Comparison of ENCODE assay signal across 9 cellular contexts in the genomic region with DNA sequence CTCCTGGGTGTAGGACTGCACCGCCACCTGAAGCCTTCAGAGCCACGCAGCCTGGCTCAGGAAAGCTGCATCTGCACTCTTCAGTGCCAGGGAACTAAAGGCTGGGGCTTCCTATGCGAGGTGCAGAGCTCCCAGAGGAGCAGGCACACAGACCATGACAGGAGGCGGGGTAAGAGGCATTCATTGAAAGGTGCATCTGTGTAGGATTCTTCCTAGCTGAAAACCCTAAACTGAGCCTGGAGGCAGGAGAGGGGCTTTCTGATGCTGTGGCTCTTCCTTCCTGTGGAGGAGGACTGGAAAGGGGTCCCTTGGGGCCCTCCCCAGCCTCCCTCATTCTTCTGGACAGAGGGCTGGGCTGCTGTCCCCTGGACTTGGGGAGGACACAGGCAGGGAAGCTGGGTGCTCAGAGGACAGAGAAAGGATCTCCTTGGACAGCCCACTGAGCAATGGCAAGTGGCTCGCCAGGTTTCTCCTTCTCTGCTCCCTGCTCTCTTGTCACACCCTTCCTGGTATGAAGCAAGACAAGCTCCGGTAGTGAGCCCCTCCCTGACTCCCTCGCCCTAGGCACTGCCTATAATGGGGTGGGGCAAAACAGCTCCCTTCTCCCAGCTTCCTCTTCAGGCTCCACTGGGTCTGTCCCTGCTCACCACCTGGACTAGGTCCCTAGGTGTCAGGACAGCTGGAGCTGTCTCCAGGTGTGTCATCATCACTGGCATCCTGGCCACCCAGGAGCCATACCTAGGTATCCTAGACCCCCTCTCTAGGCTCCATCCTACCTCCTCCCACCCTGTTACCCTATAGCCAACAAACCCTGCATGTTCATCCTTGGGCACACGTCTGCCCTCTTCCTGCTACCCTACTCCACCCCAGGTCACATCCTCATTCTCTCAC. TPM values are rescaled to one million over a fixed set of nuclear protein-coding genes. Genes with fewer than 3 reads are reported as not detected.
DNase-seq lines count a peak whose midpoint lies in the region; FAIRE-seq and TF ChIP-seq lines count a peak whose summit lies in the region.
"Had no signal": no experiment of that assay in that cellular context is flagged by ENCODE, and none has a peak within 500 bp of the region (broad histone marks: within the 10 kb centered on the region; RNA-seq: fewer than 3 reads in every experiment).

No MANE protein-coding gene starts in this region.

- TF ChIP-seq CTCF in GM13976 (IDR thresholded peaks at IDR 0.05; ENCODE audit: borderline replicate concordance, control extremely low read depth, extremely low read depth, insufficient read depth, missing control alignments) = no peak

- no peaks in the 10 kb centered on the region for H3K36me3 Mint-ChIP-seq in T-helper 1 cell treated with Interleukin-12 subunit alpha and Interleukin-12 subunit beta and Interleukin-4 antibody, amounts not matched to agents 30 μg/mL and 1 μg/mL, for 36 hours (ENCODE audit: low read depth)

- in situ Hi-C loops in GM13976 (cut with MboI; ENCODE audit: low sequenced_read_pairs, unreplicated experiment) = no loop called here

- no peak for DNase-seq in T-helper 1 cell
- DNase-seq in NCI-H526 (lab: John Stamatoyannopoulos, UW) = peak; percentile 46 to 85
- DNase-seq in epithelial cell of prostate (ENCODE audit: low read depth, low spot score) = no peak
- peak; percentile 97 for DNase-seq in small intestine
- no peak for DNase-seq in GM13976 (ENCODE audit: low spot score)
- no peak for DNase-seq in GF-D8 (lab: John Stamatoyannopoulos, UW)
- no peak for DNase-seq in NAMALWA (ENCODE audit: low spot score)

- H3K36me3 ChIP-seq in small intestine (ENCODE audit: control insufficient read depth in 2 of 2, insufficient read depth in 2 of 2, low read length in 2 of 2) = no peaks in the 10 kb centered on the region

- H3K4me3 Mint-ChIP-seq in T-helper 1 cell treated with Interleukin-12 subunit alpha and Interleukin-12 subunit beta and Interleukin-4 antibody, amounts not matched to agents 30 μg/mL and 1 μg/mL, for 36 hours = no peak overlapping the region
- H3K4me3 Mint-ChIP-seq: nephron had no signal

- H3K27me3 Mint-ChIP-seq in T-helper 1 cell treated with Interleukin-12 subunit alpha and Interleukin-12 subunit beta and Interleukin-4 antibody, amounts not matched to agents 30 μg/mL and 1 μg/mL, for 36 hours (ENCODE audit: low read depth) = no peaks in the 10 kb centered on the region

- H3K27ac ChIP-seq in epithelial cell of prostate (peak overlapping the region; percentile 84), small intestine (ENCODE audit: low read depth in 1 of 2, low read length in 1 of 2) (peak overlapping the region; percentile 86 to 98)

- 30 to 47% (median 42%) methylated on average over 7 to 8 of the region's 8 CpGs for WGBS in small intestine, 3 donors

- peak overlapping the region; percentile 38 for H3K27ac Mint-ChIP-seq in T-helper 1 cell treated with Interleukin-12 subunit alpha and Interleukin-12 subunit beta and Interleukin-4 antibody, amounts not matched to agents 30 μg/mL and 1 μg/mL, for 36 hours
- H3K27ac Mint-ChIP-seq: nephron had no signal

- no peak for FAIRE-seq in small intestine (lab: Jason Lieb, UNC)

- H3K9me3 Mint-ChIP-seq in T-helper 1 cell treated with Interleukin-12 subunit alpha and Interleukin-12 subunit beta and Interleukin-4 antibody, amounts not matched to agents 30 μg/mL and 1 μg/mL, for 36 hours = no peaks in the 10 kb centered on the region
- H3K9me3 Mint-ChIP-seq: nephron had no signal

- no peaks in the 10 kb centered on the region for H3K27me3 ChIP-seq in small intestine (ENCODE audit: control insufficient read depth in 2 of 2, insufficient read depth in 2 of 2, low read length in 2 of 2)

- no peaks in the 10 kb centered on the region for H3K9me3 ChIP-seq in small intestine (ENCODE audit: control insufficient read depth, low read depth)

- peaks cover 5 to 7% of the 10 kb centered on the region in 2 donors for H3K4me1 ChIP-seq in small intestine (ENCODE audit: control insufficient read depth in 2 of 2, insufficient read depth in 1 of 2, low read depth in 1 of 2, low read length in 1 of 2)

- peaks cover 20% of the 10 kb centered on the region for H3K4me1 Mint-ChIP-seq in T-helper 1 cell treated with Interleukin-12 subunit alpha and Interleukin-12 subunit beta and Interleukin-4 antibody, amounts not matched to agents 30 μg/mL and 1 μg/mL, for 36 hours (ENCODE audit: low read depth)

- H3K4me3 ChIP-seq in small intestine (ENCODE audit: low read depth in 1 of 2, low read length in 2 of 2) = no peak overlapping the region

RNA-seq across cellular contexts. Expression of gene S100A6, which starts 20.0 kb away (rescaled TPM):
- polyA plus RNA-seq in small intestine = 1,000 to 10,000 TPM; 1,645 to 4,929 (median 2,330) TPM

RNA-seq across cellular contexts. Expression of gene S100A5, which starts 25.0 kb away (rescaled TPM):
- under 1 TPM in 1 of 3 donors, not detected in 2; 0.18 TPM for polyA plus RNA-seq in small intestine

RNA-seq across cellular contexts. Expression of gene S100A4, which starts 29.9 kb away (rescaled TPM):
- polyA plus RNA-seq in small intestine = 100 to 1,000 TPM in 2 of 3 donors, 10 to 100 TPM in 1; 49.6 to 230 (median 108) TPM

RNA-seq across cellular contexts. Expression of gene S100A3, which starts 33.3 kb away (rescaled TPM):
- 1 to 10 TPM in 2 of 3 donors, not detected in 1; 2.1 to 4.3 TPM for polyA plus RNA-seq in small intestine

RNA-seq across cellular contexts. Expression of gene S100A2, which starts 49.9 kb away (rescaled TPM):
- 1 to 10 TPM; 3.6 to 9.8 (median 5.4) TPM for polyA plus RNA-seq in small intestine

Comparison
In these comparisons a context has a peak if more than half of its experiments do, and no peak if none do; other contexts are left out.
1. DNase-seq: peak in NCI-H526 (2 of 2) and small intestine (single experiment); none in T-helper 1 cell (0 of 5), epithelial cell of prostate (single experiment), GM13976 (single experiment), GF-D8 (single experiment) and NAMALWA (single experiment).